Comparison of ENCODE assay signal across 29 cellular contexts in the genomic region with DNA sequence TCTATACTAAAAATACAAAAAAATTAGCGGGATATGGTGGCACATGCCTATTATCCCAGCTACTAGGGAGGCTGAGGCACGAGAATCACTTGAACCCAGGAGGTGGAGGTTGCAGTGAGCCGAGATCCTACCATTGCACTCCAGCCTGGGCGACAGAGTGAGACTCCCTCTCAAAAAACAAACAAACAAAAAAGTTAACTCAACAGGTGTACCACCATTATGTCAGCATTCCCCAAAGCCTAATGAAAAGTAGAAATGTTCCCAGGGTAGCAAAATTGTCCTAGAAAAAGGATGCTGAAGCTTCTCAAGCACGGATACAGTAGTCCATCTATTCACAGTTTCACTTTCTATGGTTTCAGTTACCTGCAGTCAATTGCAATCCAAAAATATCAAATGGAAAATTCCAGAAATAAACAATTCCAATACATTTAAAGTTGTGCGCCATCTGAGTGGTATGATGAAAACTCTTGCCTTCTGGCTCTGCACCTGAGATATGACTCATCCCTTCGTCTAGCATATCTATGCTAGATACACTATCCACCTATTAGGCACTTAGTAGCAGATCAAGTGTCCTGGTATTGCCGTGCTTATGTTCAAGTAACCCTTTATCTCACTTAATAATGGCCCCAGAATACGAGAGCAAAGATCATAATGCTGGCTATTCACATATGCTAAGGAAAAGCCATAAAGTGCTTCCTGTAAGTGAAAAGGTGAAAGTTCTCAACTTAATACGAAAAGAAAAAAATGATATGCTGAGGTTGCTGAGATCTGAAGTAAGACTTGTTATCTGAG.
"Had no signal": no experiment of that assay in that cellular context is flagged by ENCODE, and none has a peak within 500 bp of the region (broad histone marks: within the 10 kb centered on the region; RNA-seq: fewer than 3 reads in every experiment).

No MANE protein-coding gene starts in this region.

- DNase-seq: activated CD4-positive, alpha-beta T cell treated with anti-CD3 and anti-CD28 coated beads, Interleukin-2, amount 10 ng/mL, durations not matched to agents 24 days and 14 days; activated CD4-positive, alpha-beta T cell treated with anti-CD3 and anti-CD28 coated beads, Interleukin-2, amount 50 U/mL, for 4 hours; activated CD8-positive, alpha-beta T cell treated with anti-CD3 and anti-CD28 coated beads for 36 hours; activated effector memory CD4-positive, alpha-beta T cell treated with anti-CD3 and anti-CD28 coated beads, Interleukin-2, amount 50 U/mL, for 16 hours; activated naive CD4-positive, alpha-beta T cell; activated naive CD4-positive, alpha-beta T cell treated with anti-CD3 and anti-CD28 coated beads, Interleukin-2, amount 50 U/mL, for 16 hours; activated naive CD8-positive, alpha-beta T cell treated with anti-CD3 and anti-CD28 coated beads for 36 hours; activated T-cell treated with anti-CD3 and anti-CD28 coated beads, Interleukin-2, amount 50 U/mL, for 1 hour; activated T-cell treated with anti-CD3 and anti-CD28 coated beads, Interleukin-2, amount 50 U/mL, for 72 hours; amniotic stem cell; aorta; Karpas-422; KBM-7; MG63; NCI-H1048; NCI-H146; NCI-H187; NCI-H2029 treated with DMSO at 0.1 percent for 48 hours; NCI-H2107; NCI-H345; NCI-H524 treated with DMSO at 0.1 percent for 48 hours; NK-92 treated with Interleukin-12 subunit alpha and Interleukin-12 subunit beta, amount 100 ng/mL, for 24 hours; PC-9; Right ventricle myocardium superior; T1000 had no signal

- H3K27me3 ChIP-seq: MG63, SJCRH30 had no signal

- H3K36me3 ChIP-seq: MG63, SJCRH30 had no signal

- H3K4me2 ChIP-seq: PC-9 had no signal

- H3K4me3 ChIP-seq: MG63, PC-9, SJCRH30, SK-N-MC had no signal

- ATAC-seq: activated CD8-positive, alpha-beta T cell treated with anti-CD3 and anti-CD28 coated beads for 36 hours; activated T-cell treated with anti-CD3 and anti-CD28 coated beads, Interleukin-2, amount 50 U/mL, for 72 hours; activated T-helper 17 cell treated with anti-CD3 and anti-CD28 coated beads, Interleukin-2, amount 50 U/mL, for 72 hours had no signal

- H2AFZ ChIP-seq: PC-9 had no signal

- H3K27ac ChIP-seq: PC-9, SJCRH30, SK-N-MC had no signal

- H3K9me3 ChIP-seq: SJCRH30 had no signal

- H3K4me1 ChIP-seq: SJCRH30 had no signal

- FAIRE-seq: RCC 7860 had no signal
